ENCODE assay signal across 25 cellular contexts in the genomic region with DNA sequence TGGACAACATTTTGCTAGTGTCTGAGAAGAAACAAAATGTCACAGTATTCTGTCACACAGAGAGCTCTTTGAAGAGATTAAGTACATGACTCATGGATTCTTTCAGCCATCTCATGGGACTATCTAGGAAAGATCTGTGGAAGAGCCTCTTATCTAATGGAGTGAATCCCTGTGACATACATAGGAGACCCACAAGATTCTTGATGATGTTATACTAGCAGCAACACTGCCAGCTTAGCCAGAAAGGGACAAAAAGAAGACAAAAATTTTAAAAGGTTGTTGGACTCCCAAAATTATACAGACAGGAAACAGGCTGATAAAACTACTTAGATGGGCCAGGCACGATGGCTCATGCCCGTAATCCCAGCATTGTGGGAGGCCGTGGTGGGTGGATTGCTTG.
"Had no signal": no experiment of that assay in that cellular context is flagged by ENCODE, and none has a peak within 500 bp of the region (broad histone marks: within the 10 kb centered on the region; RNA-seq: fewer than 3 reads in every experiment).

No MANE protein-coding gene starts in this region.

- H3K4me1 Mint-ChIP-seq: immature natural killer cell, mesothelial cell of epicardium had no signal

- H3K27me3 Mint-ChIP-seq: dendritic cell treated with granulocyte-macrophage colony-stimulating factor and Interleukin-4, amounts not matched to agents 40 ng/mL and 50 ng/mL, for 4 days; naive B cell had no signal

- FAIRE-seq: endometrium, endothelial cell of umbilical vein, frontal cortex, keratinocyte had no signal

- ATAC-seq: effector memory CD8-positive, alpha-beta T cell; foreskin keratinocyte; gastroesophageal sphincter; heart left ventricle; left lung; lower lobe of right lung; mucosa of descending colon had no signal

- H3K4me3 ChIP-seq: colonic mucosa, esophagus muscularis mucosa, gastroesophageal sphincter, heart left ventricle, hepatocyte, left lung, lower lobe of right lung, mucosa of descending colon had no signal

- H3K4me1 ChIP-seq: colonic mucosa, esophagus muscularis mucosa, foreskin keratinocyte, gastroesophageal sphincter, heart left ventricle, lower lobe of right lung had no signal

- H3K36me3 Mint-ChIP-seq: immature natural killer cell, mesothelial cell of epicardium, naive B cell had no signal

- H3K4me3 Mint-ChIP-seq: dendritic cell treated with granulocyte-macrophage colony-stimulating factor and Interleukin-4, amounts not matched to agents 40 ng/mL and 50 ng/mL, for 4 days; effector memory CD8-positive, alpha-beta T cell; endodermal cell; immature natural killer cell; mesothelial cell of epicardium; naive B cell had no signal

- H3K27me3 ChIP-seq: colonic mucosa, esophagus muscularis mucosa, gastroesophageal sphincter, heart left ventricle, left lung had no signal

- H3K9me3 ChIP-seq: colonic mucosa, lower lobe of right lung, mucosa of descending colon had no signal

- DNase-seq: colonic mucosa; cortex of kidney; effector CD8-positive, alpha-beta T cell; effector memory CD8-positive, alpha-beta T cell; endodermal cell; foreskin keratinocyte; heart left ventricle; hypothalamus; immature natural killer cell; left cardiac atrium; left lung; left ventricle myocardium superior; lower lobe of right lung; mesenchymal stem cell; mucosa of descending colon; naive B cell had no signal

- H2AFZ ChIP-seq: hepatocyte had no signal

- H3K27ac ChIP-seq: colonic mucosa, esophagus muscularis mucosa, foreskin keratinocyte, gastroesophageal sphincter, heart left ventricle, hepatocyte, left lung, lower lobe of right lung had no signal

- H3K27ac Mint-ChIP-seq: dendritic cell treated with granulocyte-macrophage colony-stimulating factor and Interleukin-4, amounts not matched to agents 40 ng/mL and 50 ng/mL, for 4 days; effector memory CD8-positive, alpha-beta T cell; endodermal cell; immature natural killer cell; mesothelial cell of epicardium had no signal

- H3K4me2 ChIP-seq: hepatocyte had no signal

- H3K9me3 Mint-ChIP-seq: dendritic cell treated with granulocyte-macrophage colony-stimulating factor and Interleukin-4, amounts not matched to agents 40 ng/mL and 50 ng/mL, for 4 days; effector memory CD8-positive, alpha-beta T cell had no signal

- H3K36me3 ChIP-seq: colonic mucosa, esophagus muscularis mucosa, gastroesophageal sphincter, heart left ventricle, left lung, lower lobe of right lung had no signal

- H3K79me2 ChIP-seq: hepatocyte had no signal
